Comparison of ENCODE assay signal across 1 cellular context in genomic region chr14:61615743-61616523, GRCh38.
TF ChIP-seq lines count a peak whose summit lies in the region.

No MANE protein-coding gene starts in this region.

TF ChIP-seq in IMR-90, 13 proteins besides CTCF, POLR2A, EP300 and RAD21 (continued from another document):
- TF ChIP-seq RCOR1 (IDR thresholded peaks at IDR 0.05; ENCODE audit: insufficient replicate concordance, low read length) (no peak), BHLHE40 (IDR thresholded peaks at IDR 0.05; ENCODE audit: low read depth, low read length) (no peak), CHD1 (IDR thresholded peaks at IDR 0.05; ENCODE audit: low read depth, low read length) (no peak)
